Comparison of ENCODE assay signal across 23 cellular contexts in genomic region chr10:130354976-130355795, GRCh38.
"Had no signal": no experiment of that assay in that cellular context is flagged by ENCODE, and none has a peak within 500 bp of the region (broad histone marks: within the 10 kb centered on the region; RNA-seq: fewer than 3 reads in every experiment).

No MANE protein-coding gene starts in this region.

- H3K27ac ChIP-seq: colonic mucosa, heart right ventricle, left ventricle myocardium inferior, suprapubic skin, thyroid gland, upper lobe of left lung, vagina had no signal

- H3K27me3 ChIP-seq: colonic mucosa, heart right ventricle, suprapubic skin, thyroid gland, upper lobe of left lung, vagina had no signal

- H3K4me3 ChIP-seq: colonic mucosa, heart right ventricle, left ventricle myocardium inferior, lung, smooth muscle cell, suprapubic skin, thyroid gland, upper lobe of left lung, vagina had no signal

- DNase-seq: cerebellar nuclear complex; colonic mucosa; effector CD8-positive, alpha-beta T cell; heart right ventricle; hypothalamus; left ventricle myocardium inferior; mesenchymal stem cell; naive B cell; right cardiac atrium; stimulated activated CD4-positive, alpha-beta T cell treated with anti-CD3 and anti-CD28 coated beads, Interleukin-4, amount 100 ng/mL, for 1 hour; stimulated activated CD8-positive, alpha-beta memory T cell treated with anti-CD3 and anti-CD28 coated beads, Interleukin-4, amount 100 ng/mL, for 48 hours; stimulated activated naive CD8-positive, alpha-beta T cell treated with anti-CD3 and anti-CD28 coated beads, Interleukin-15, Interleukin-2, amounts not matched to agents 100 U/mL and 50 U/mL, for 24 hours; thyroid gland had no signal

- H3K36me3 ChIP-seq: colonic mucosa, heart right ventricle, left ventricle myocardium inferior, suprapubic skin, thyroid gland, upper lobe of left lung, vagina had no signal

- H3K4me1 ChIP-seq: colonic mucosa, heart right ventricle, left ventricle myocardium inferior, suprapubic skin, thyroid gland, upper lobe of left lung, vagina had no signal

- FAIRE-seq: endometrium, frontal cortex, islet of Langerhans had no signal

- H3K4me2 ChIP-seq: smooth muscle cell had no signal

- ATAC-seq: esophagus mucosa; heart right ventricle; right cardiac atrium; stimulated activated effector memory CD8-positive, alpha-beta T cell treated with anti-CD3 and anti-CD28 coated beads, Interleukin-12 subunit alpha, Interleukin-12 subunit beta, amount 100 ng/mL, for 72 hours; stimulated activated naive CD8-positive, alpha-beta T cell treated with anti-CD3 and anti-CD28 coated beads, Interleukin-15, Interleukin-2, amounts not matched to agents 100 U/mL and 50 U/mL, for 24 hours had no signal

- H3K9me3 ChIP-seq: colonic mucosa, heart right ventricle, left ventricle myocardium inferior, suprapubic skin, thyroid gland, upper lobe of left lung, vagina had no signal
